1 cellular context compared by ENCODE assay signal in the genomic region with DNA sequence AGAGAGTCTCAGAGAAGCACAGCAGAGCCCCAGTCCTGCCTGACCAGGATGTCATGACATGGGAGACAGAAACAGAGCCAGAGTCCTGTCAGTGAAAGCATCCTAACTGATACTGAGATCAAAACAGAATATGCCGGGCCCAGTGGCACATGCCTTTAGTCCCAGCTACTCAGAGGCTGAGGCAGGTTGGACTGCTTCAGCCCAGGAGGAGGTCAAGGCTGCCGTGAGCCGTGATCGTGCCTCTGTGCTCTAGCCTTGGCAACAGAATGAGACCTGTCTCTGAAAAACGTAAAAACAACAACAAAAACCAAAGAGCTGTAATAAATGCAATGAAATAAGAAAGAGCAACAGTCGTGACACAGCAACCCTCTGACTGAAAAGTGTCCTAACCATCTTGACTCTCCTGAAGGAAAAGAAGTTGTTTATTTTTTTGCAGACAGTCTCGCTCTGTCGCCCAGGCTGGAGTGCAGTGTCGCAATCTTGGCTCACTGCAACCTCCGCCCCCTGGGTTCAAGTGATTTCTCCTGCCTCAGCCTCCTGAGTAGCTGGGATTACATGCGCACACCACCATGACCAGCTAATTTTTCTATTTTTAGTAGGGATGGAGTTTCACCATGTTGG.
TF ChIP-seq lines count a peak whose summit lies in the region.

No MANE protein-coding gene starts in this region.

TF ChIP-seq in WTC11, 78 proteins besides CTCF, POLR2A, EP300 and RAD21 (continued from another document):
- TF ChIP-seq, protein P1, sequence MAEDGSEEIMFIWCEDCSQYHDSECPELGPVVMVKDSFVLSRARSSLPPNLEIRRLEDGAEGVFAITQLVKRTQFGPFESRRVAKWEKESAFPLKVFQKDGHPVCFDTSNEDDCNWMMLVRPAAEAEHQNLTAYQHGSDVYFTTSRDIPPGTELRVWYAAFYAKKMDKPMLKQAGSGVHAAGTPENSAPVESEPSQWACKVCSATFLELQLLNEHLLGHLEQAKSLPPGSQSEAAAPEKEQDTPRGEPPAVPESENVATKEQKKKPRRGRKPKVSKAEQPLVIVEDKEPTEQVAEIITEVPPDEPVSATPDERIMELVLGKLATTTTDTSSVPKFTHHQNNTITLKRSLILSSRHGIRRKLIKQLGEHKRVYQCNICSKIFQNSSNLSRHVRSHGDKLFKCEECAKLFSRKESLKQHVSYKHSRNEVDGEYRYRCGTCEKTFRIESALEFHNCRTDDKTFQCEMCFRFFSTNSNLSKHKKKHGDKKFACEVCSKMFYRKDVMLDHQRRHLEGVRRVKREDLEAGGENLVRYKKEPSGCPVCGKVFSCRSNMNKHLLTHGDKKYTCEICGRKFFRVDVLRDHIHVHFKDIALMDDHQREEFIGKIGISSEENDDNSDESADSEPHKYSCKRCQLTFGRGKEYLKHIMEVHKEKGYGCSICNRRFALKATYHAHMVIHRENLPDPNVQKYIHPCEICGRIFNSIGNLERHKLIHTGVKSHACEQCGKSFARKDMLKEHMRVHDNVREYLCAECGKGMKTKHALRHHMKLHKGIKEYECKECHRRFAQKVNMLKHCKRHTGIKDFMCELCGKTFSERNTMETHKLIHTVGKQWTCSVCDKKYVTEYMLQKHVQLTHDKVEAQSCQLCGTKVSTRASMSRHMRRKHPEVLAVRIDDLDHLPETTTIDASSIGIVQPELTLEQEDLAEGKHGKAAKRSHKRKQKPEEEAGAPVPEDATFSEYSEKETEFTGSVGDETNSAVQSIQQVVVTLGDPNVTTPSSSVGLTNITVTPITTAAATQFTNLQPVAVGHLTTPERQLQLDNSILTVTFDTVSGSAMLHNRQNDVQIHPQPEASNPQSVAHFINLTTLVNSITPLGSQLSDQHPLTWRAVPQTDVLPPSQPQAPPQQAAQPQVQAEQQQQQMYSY (CRISPR knock-in tag; IDR thresholded peaks at IDR 0.05): no peak
- no peak for TF ChIP-seq GABPB1 (CRISPR knock-in tag; IDR thresholded peaks at IDR 0.05)
- no peak for TF ChIP-seq ATF1 (CRISPR knock-in tag; IDR thresholded peaks at IDR 0.05)
- TF ChIP-seq, protein P2, sequence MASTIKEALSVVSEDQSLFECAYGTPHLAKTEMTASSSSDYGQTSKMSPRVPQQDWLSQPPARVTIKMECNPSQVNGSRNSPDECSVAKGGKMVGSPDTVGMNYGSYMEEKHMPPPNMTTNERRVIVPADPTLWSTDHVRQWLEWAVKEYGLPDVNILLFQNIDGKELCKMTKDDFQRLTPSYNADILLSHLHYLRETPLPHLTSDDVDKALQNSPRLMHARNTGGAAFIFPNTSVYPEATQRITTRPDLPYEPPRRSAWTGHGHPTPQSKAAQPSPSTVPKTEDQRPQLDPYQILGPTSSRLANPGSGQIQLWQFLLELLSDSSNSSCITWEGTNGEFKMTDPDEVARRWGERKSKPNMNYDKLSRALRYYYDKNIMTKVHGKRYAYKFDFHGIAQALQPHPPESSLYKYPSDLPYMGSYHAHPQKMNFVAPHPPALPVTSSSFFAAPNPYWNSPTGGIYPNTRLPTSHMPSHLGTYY (CRISPR knock-in tag; IDR thresholded peaks at IDR 0.05): no peak
- TF ChIP-seq, protein P3, sequence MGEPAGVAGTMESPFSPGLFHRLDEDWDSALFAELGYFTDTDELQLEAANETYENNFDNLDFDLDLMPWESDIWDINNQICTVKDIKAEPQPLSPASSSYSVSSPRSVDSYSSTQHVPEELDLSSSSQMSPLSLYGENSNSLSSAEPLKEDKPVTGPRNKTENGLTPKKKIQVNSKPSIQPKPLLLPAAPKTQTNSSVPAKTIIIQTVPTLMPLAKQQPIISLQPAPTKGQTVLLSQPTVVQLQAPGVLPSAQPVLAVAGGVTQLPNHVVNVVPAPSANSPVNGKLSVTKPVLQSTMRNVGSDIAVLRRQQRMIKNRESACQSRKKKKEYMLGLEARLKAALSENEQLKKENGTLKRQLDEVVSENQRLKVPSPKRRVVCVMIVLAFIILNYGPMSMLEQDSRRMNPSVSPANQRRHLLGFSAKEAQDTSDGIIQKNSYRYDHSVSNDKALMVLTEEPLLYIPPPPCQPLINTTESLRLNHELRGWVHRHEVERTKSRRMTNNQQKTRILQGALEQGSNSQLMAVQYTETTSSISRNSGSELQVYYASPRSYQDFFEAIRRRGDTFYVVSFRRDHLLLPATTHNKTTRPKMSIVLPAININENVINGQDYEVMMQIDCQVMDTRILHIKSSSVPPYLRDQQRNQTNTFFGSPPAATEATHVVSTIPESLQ (CRISPR knock-in tag; IDR thresholded peaks at IDR 0.05): no peak
- TF ChIP-seq, protein P4, sequence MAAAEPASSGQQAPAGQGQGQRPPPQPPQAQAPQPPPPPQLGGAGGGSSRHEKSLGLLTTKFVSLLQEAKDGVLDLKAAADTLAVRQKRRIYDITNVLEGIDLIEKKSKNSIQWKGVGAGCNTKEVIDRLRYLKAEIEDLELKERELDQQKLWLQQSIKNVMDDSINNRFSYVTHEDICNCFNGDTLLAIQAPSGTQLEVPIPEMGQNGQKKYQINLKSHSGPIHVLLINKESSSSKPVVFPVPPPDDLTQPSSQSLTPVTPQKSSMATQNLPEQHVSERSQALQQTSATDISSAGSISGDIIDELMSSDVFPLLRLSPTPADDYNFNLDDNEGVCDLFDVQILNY (CRISPR knock-in tag; IDR thresholded peaks at IDR 0.05): no peak
- TF ChIP-seq, protein P5, sequence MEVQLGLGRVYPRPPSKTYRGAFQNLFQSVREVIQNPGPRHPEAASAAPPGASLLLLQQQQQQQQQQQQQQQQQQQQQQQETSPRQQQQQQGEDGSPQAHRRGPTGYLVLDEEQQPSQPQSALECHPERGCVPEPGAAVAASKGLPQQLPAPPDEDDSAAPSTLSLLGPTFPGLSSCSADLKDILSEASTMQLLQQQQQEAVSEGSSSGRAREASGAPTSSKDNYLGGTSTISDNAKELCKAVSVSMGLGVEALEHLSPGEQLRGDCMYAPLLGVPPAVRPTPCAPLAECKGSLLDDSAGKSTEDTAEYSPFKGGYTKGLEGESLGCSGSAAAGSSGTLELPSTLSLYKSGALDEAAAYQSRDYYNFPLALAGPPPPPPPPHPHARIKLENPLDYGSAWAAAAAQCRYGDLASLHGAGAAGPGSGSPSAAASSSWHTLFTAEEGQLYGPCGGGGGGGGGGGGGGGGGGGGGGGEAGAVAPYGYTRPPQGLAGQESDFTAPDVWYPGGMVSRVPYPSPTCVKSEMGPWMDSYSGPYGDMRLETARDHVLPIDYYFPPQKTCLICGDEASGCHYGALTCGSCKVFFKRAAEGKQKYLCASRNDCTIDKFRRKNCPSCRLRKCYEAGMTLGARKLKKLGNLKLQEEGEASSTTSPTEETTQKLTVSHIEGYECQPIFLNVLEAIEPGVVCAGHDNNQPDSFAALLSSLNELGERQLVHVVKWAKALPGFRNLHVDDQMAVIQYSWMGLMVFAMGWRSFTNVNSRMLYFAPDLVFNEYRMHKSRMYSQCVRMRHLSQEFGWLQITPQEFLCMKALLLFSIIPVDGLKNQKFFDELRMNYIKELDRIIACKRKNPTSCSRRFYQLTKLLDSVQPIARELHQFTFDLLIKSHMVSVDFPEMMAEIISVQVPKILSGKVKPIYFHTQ (CRISPR knock-in tag; IDR thresholded peaks at IDR 0.05): no peak
- no peak for TF ChIP-seq CREB1 (CRISPR knock-in tag; IDR thresholded peaks at IDR 0.05)
